22 cellular contexts compared by ENCODE assay signal in the genomic region with DNA sequence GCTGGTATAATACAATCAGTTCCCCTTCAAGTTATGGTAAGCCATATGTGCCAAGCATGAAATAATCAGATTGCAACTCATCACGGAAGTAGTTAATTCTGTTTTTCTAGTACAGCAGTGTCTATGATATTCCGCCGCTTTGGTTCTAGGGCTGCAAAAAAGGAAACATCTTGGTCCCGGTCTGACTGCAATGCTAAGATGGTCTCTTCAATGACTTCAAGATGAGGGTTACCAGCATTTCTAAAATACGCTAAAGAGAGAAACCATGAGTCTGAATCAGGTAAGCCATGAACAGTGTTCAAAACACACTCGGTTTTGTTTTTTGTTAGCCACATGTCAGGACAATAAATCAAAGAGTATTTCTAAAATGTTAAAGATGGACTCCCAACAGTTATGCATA. TPM values are rescaled to one million over a fixed set of nuclear protein-coding genes. Genes with fewer than 3 reads are reported as not detected.
DNase-seq lines count a peak whose midpoint lies in the region; ATAC-seq and TF ChIP-seq lines count a peak whose summit lies in the region.
"Had no signal": no experiment of that assay in that cellular context is flagged by ENCODE, and none has a peak within 500 bp of the region (broad histone marks: within the 10 kb centered on the region; RNA-seq: fewer than 3 reads in every experiment).

No MANE protein-coding gene starts in this region.

- DNase-seq in SK-N-SH, result peak; percentile 54
- DNase-seq in NCI-H128 (lab: John Stamatoyannopoulos, UW; ENCODE audit: unreplicated experiment), result peak; percentile 51
- DNase-seq in adipocyte (ENCODE audit: low read depth), result peak; percentile 64
- DNase-seq in superior temporal gyrus (ENCODE audit: extremely low spot score), result peak; percentile 56
- no peak for DNase-seq in upper lobe of left lung
- no peak for DNase-seq in hypothalamus (lab: John Stamatoyannopoulos, UW)
- DNase-seq: activated CD4-positive, alpha-beta T cell treated with anti-CD3 and anti-CD28 coated beads, Interleukin-2, amount 10 ng/mL, durations not matched to agents 24 days and 14 days; activated naive CD8-positive, alpha-beta T cell treated with anti-CD3 and anti-CD28 coated beads, Interleukin-2, amount 10 ng/mL, durations not matched to agents 7 days and 5 days; activated T-cell treated with anti-CD3 and anti-CD28 coated beads, Interleukin-2, amount 50 U/mL, for 4 hours; BE2C; DND-41; heart left ventricle; kidney glomerular epithelial cell; MM.1S; pancreas; Right ventricle myocardium superior had no signal

- no peak for TF ChIP-seq RAD21 in SK-N-SH (IDR thresholded peaks at IDR 0.05; ENCODE audit: low read length)

- TF ChIP-seq POLR2A in upper lobe of left lung (IDR thresholded peaks at IDR 0.05), result no peak

- TF ChIP-seq CTCF in SK-N-SH (IDR thresholded peaks at IDR 0.05) (no peak), upper lobe of left lung (IDR thresholded peaks at IDR 0.05) (no peak)

- H3F3A ChIP-seq in SK-N-SH (replicated peaks; ENCODE audit: insufficient read depth), result peaks cover 5% of the 10 kb centered on the region

- H3K9me3 ChIP-seq in SK-N-SH (no peaks in the 10 kb centered on the region), adipocyte (ENCODE audit: control insufficient read depth, low read length) (no peaks in the 10 kb centered on the region), upper lobe of left lung (no peaks in the 10 kb centered on the region)
- H3K9me3 ChIP-seq: BE2C, heart left ventricle, pancreas had no signal

- H3K9ac ChIP-seq in SK-N-SH, result no peak overlapping the region
- no peak overlapping the region for H3K9ac ChIP-seq in adipocyte (ENCODE audit: low read length)

- no peak for TF ChIP-seq EP300 in SK-N-SH (IDR thresholded peaks at IDR 0.05; ENCODE audit: borderline replicate concordance in 1 of 2, low read depth in 1 of 2, low read length in 1 of 2)
- no peak for TF ChIP-seq EP300 in upper lobe of left lung (IDR thresholded peaks at IDR 0.05)

- 48% methylated on average over 6 of the region's 6 CpGs for WGBS in SK-N-SH (ENCODE audit: low lambda C conversion rate)
- 73 to 79% methylated on average over 6 of the region's 6 CpGs for WGBS in upper lobe of left lung, 2 donors

- H3K4me1 ChIP-seq in SK-N-SH (ENCODE audit: control insufficient read depth in 1 of 2, insufficient read depth in 2 of 2, low read depth in 1 of 2, low read length in 1 of 2) (peaks cover 0 to 12% of the 10 kb centered on the region in 2 experiments; a peak in 2 of 4 replicates), adipocyte (ENCODE audit: control insufficient read depth, insufficient read depth, low read length) (peaks cover 4% of the 10 kb centered on the region), upper lobe of left lung (peaks cover 7 to 18% (median 12%) of the 10 kb centered on the region in 4 donors)
- H3K4me1 ChIP-seq: BE2C, pancreas had no signal

- H3K27ac ChIP-seq in SK-N-SH (ENCODE audit: low read depth in 2 of 2, low read length in 1 of 2) (no peak overlapping the region), upper lobe of left lung (no peak overlapping the region)
- H3K27ac ChIP-seq: heart left ventricle, pancreas had no signal

- H3K9me2 ChIP-seq in SK-N-SH, result no peaks in the 10 kb centered on the region

- H3K27me3 ChIP-seq in SK-N-SH (ENCODE audit: insufficient read depth) (no peaks in the 10 kb centered on the region), adipocyte (replicated peaks; ENCODE audit: control insufficient read depth, insufficient read depth, low read length) (peaks cover 24% of the 10 kb centered on the region), upper lobe of left lung (peaks cover 3 to 21% (median 10%) of the 10 kb centered on the region in 4 donors)

- H3K4me2 ChIP-seq in SK-N-SH, result no peak overlapping the region

- CTCF ChIA-PET in SK-N-SH (lab: Yijun Ruan, JAX), result interaction anchor here (1.2 to 6.4 kb wide), 3 partner anchors 420 to 1264 kb away, joined by 3 to 48 read pairs (median 7); a partner anchor contains a TSS

- H4K20me1 ChIP-seq in SK-N-SH (ENCODE audit: insufficient read depth), result no peaks in the 10 kb centered on the region

- H3K36me3 ChIP-seq in SK-N-SH (replicated peaks in 1 of 2; ENCODE audit: control insufficient read depth in 1 of 2, insufficient read depth in 2 of 2, low read length in 1 of 2) (peaks cover 16 to 20% of the 10 kb centered on the region in 2 experiments), adipocyte (ENCODE audit: control insufficient read depth, insufficient read depth, low read length, severe bottlenecking) (peaks cover 13% of the 10 kb centered on the region), upper lobe of left lung (peaks cover 0 to 24% (median 0%) of the 10 kb centered on the region in 4 donors)
- H3K36me3 ChIP-seq: BE2C, pancreas had no signal

- ATAC-seq in SK-N-SH treated with all-trans-retinoic acid at 6 μM for 48 hours, result no peak
- ATAC-seq in upper lobe of left lung (ENCODE audit: low FRiP score in 2 of 2), result no peak
- ATAC-seq in GM19395 (IDR thresholded peaks at IDR 0.05; ENCODE audit: unreplicated experiment), result no peak
- ATAC-seq: activated T-cell treated with anti-CD3 and anti-CD28 coated beads, Interleukin-2, amount 50 U/mL, for 4 hours; heart left ventricle had no signal

- POLR2A ChIA-PET in SK-N-SH (lab: Yijun Ruan, JAX), result no interaction called here

- H2AFZ ChIP-seq in SK-N-SH (ENCODE audit: low read depth), result no peak overlapping the region

- no peak overlapping the region for H3K4me3 ChIP-seq in SK-N-SH (ENCODE audit: low read depth in 2 of 2, low read length in 1 of 2)
- H3K4me3 ChIP-seq in adipocyte (ENCODE audit: low read length), result no peak overlapping the region
- no peak overlapping the region for H3K4me3 ChIP-seq in upper lobe of left lung
- H3K4me3 ChIP-seq: heart left ventricle, pancreas had no signal

- no peaks in the 10 kb centered on the region for H3K79me2 ChIP-seq in SK-N-SH (ENCODE audit: insufficient read depth)

TF ChIP-seq in SK-N-SH, 30 proteins besides CTCF, POLR2A, EP300 and RAD21:
- TF ChIP-seq JUND (IDR thresholded peaks at IDR 0.05) (no peak), RCOR1 (IDR thresholded peaks at IDR 0.05; ENCODE audit: low read length) (0 out of 2 replicates have a peak, but pooled peaks have one; percentile 45)

TF ChIP-seq in SK-N-SH treated with all-trans-retinoic acid at 6 μM for 48 hours, 23 proteins besides CTCF, POLR2A, EP300 and RAD21:
- TF ChIP-seq ZC3H10 (CRISPR knock-in tag; IDR thresholded peaks at IDR 0.05), result no peak
- TF ChIP-seq OSR1 (CRISPR knock-in tag; IDR thresholded peaks at IDR 0.05), result no peak
- no peak for TF ChIP-seq SNAI2 (CRISPR knock-in tag; IDR thresholded peaks at IDR 0.05)

RNA-seq across cellular contexts. Expression of a gene that starts 3.2 kb away (rescaled TPM):
- polyA plus RNA-seq in SK-N-SH (2012; rRNA removed), result not detected in 2 replicates
- polyA plus RNA-seq in SK-N-SH (2012; cell fraction: cytosol; rRNA removed), result not detected in 2 replicates
- polyA plus RNA-seq in SK-N-SH (2012; cell fraction: nucleus; rRNA removed), result 0.06 TPM in 1 of 2 replicates, not detected in the other
- total RNA-seq in upper lobe of left lung, result not detected
- total RNA-seq: activated CD4-positive, alpha-beta T cell treated with anti-CD3 and anti-CD28 coated beads, Interleukin-2, amount 10 ng/mL, durations not matched to agents 24 days and 14 days; activated naive CD8-positive, alpha-beta T cell treated with anti-CD3 and anti-CD28 coated beads, Interleukin-2, amount 10 ng/mL, durations not matched to agents 7 days and 5 days; activated T-cell treated with anti-CD3 and anti-CD28 coated beads, Interleukin-2, amount 50 U/mL, for 4 hours; chondrocyte; endothelial cell of umbilical vein; heart left ventricle; HT-29; mucosa of gallbladder; pancreas; Right ventricle myocardium superior had no signal
- polyA plus RNA-seq: endothelial cell of umbilical vein, heart left ventricle, pancreas had no signal

Comparison
In these comparisons a context has a peak if more than half of its experiments do, and no peak if none do; other contexts are left out.
1. DNase-seq: peak in SK-N-SH (single experiment), NCI-H128 (single experiment), adipocyte (single experiment) and superior temporal gyrus (single experiment); none in upper lobe of left lung (0 of 2) and hypothalamus (0 of 51).